ENCODE assay signal across 1 cellular context in genomic region chr2:203656522-203657287, GRCh38.
TF ChIP-seq lines count a peak whose summit lies in the region.

No MANE protein-coding gene starts in this region.

TF ChIP-seq in HepG2, 621 proteins besides CTCF, POLR2A, EP300 and RAD21 (continued from another document and continues in another):
- TF ChIP-seq ZNF142 (CRISPR knock-in tag; IDR thresholded peaks at IDR 0.05) (no peak), ZNF782 (CRISPR knock-in tag; IDR thresholded peaks at IDR 0.05; ENCODE audit: borderline replicate concordance) (peak; percentile 29; the same call in 1 of the 2 replicates), PAXIP1 (CRISPR knock-in tag; conservative IDR thresholded peaks at IDR 0.05) (peak; percentile 82), ATF2 (CRISPR knock-in tag; IDR thresholded peaks at IDR 0.05) (peak; percentile 83; the same call in 1 of the 2 replicates), ARNT2 (CRISPR knock-in tag; IDR thresholded peaks at IDR 0.05; ENCODE audit: low read depth) (peak; percentile 80), IKZF5 (CRISPR knock-in tag; IDR thresholded peaks at IDR 0.05) (peak; percentile 86; the same call in 1 of the 2 replicates), HOXA9 (CRISPR knock-in tag; IDR thresholded peaks at IDR 0.05; ENCODE audit: borderline replicate concordance) (peak; percentile 26; the same call in 1 of the 2 replicates), MBNL3 (CRISPR knock-in tag; conservative IDR thresholded peaks at IDR 0.05) (no peak), EEA1 (CRISPR knock-in tag; IDR thresholded peaks at IDR 0.05; ENCODE audit: borderline replicate concordance) (no peak), GATAD2A (CRISPR knock-in tag; IDR thresholded peaks at IDR 0.05) (peak; percentile 97), AFF4 (CRISPR knock-in tag; IDR thresholded peaks at IDR 0.05) (0 out of 2 replicates have a peak, but pooled peaks have one; percentile 29), GLI4 (CRISPR knock-in tag; IDR thresholded peaks at IDR 0.05; ENCODE audit: borderline replicate concordance) (no peak), HBP1 (CRISPR knock-in tag; IDR thresholded peaks at IDR 0.05; ENCODE audit: low read depth) (0 out of 2 replicates have a peak, but pooled peaks have one; percentile 72), POGK (CRISPR knock-in tag; conservative IDR thresholded peaks at IDR 0.05) (peak; percentile 84), ARID5B (CRISPR knock-in tag; IDR thresholded peaks at IDR 0.05) (peak; percentile 94), MED1 (CRISPR knock-in tag; IDR thresholded peaks at IDR 0.05) (peak; percentile 93), ZNF34 (CRISPR knock-in tag; IDR thresholded peaks at IDR 0.05; ENCODE audit: borderline replicate concordance) (peak; percentile 50; the same call in 1 of the 2 replicates), AGO1 (IDR thresholded peaks at IDR 0.05; ENCODE audit: low read depth, low read length, poor library complexity, severe bottlenecking) (no peak), ZSCAN9 (CRISPR knock-in tag; IDR thresholded peaks at IDR 0.05; ENCODE audit: borderline replicate concordance) (peak; percentile 78; the same call in 1 of the 2 replicates), SKIL (CRISPR knock-in tag; IDR thresholded peaks at IDR 0.05; ENCODE audit: borderline replicate concordance) (peak; percentile 23; the same call in 1 of the 2 replicates), ASH2L (IDR thresholded peaks at IDR 0.05; ENCODE audit: insufficient read length, low read depth, low read length) (peak; percentile 75), ATF7 (IDR thresholded peaks at IDR 0.05) (peak; percentile 63), ATF7 (CRISPR knock-in tag; IDR thresholded peaks at IDR 0.05) (peak; percentile 53; the same call in 1 of the 2 replicates)
